2 cellular contexts compared by ENCODE assay signal in genomic region chr17:41684050-41684449, GRCh38.
TF ChIP-seq lines count a peak whose summit lies in the region.

No MANE protein-coding gene starts in this region.

TF ChIP-seq in SK-N-SH, 30 proteins besides CTCF, POLR2A, EP300 and RAD21 (continued from another document):
- no peak for TF ChIP-seq RXRA (IDR thresholded peaks at IDR 0.05; ENCODE audit: borderline replicate concordance, low read depth)
- no peak for TF ChIP-seq PBX3 (IDR thresholded peaks at IDR 0.05)
- no peak for TF ChIP-seq NRF1 (IDR thresholded peaks at IDR 0.05; ENCODE audit: low read depth, low read length)

TF ChIP-seq in SK-N-SH treated with all-trans-retinoic acid at 6 μM for 48 hours, 23 proteins besides CTCF, POLR2A, EP300 and RAD21 (continued from another document):
- TF ChIP-seq OSR1 (CRISPR knock-in tag; IDR thresholded peaks at IDR 0.05) = no peak
- no peak for TF ChIP-seq ZC3H10 (CRISPR knock-in tag; IDR thresholded peaks at IDR 0.05)
- no peak for TF ChIP-seq TSHZ2 (CRISPR knock-in tag; IDR thresholded peaks at IDR 0.05)
- TF ChIP-seq ARNTL (CRISPR knock-in tag; IDR thresholded peaks at IDR 0.05; ENCODE audit: borderline replicate concordance, low read depth) = no peak
- TF ChIP-seq ZNF8 (CRISPR knock-in tag; IDR thresholded peaks at IDR 0.05) = no peak
- no peak for TF ChIP-seq ZFP3 (CRISPR knock-in tag; IDR thresholded peaks at IDR 0.05)
- TF ChIP-seq CSDC2 (CRISPR knock-in tag; IDR thresholded peaks at IDR 0.05) = no peak
- TF ChIP-seq SNAI2 (CRISPR knock-in tag; IDR thresholded peaks at IDR 0.05) = no peak
- TF ChIP-seq GLIS3 (CRISPR knock-in tag; IDR thresholded peaks at IDR 0.05) = no peak
- no peak for TF ChIP-seq CREB5 (CRISPR knock-in tag; IDR thresholded peaks at IDR 0.05; ENCODE audit: low read depth)
- no peak for TF ChIP-seq PPARA (CRISPR knock-in tag; IDR thresholded peaks at IDR 0.05; ENCODE audit: borderline replicate concordance)
- TF ChIP-seq ISL1 (CRISPR knock-in tag; IDR thresholded peaks at IDR 0.05) = no peak
- TF ChIP-seq POU6F1 (CRISPR knock-in tag; IDR thresholded peaks at IDR 0.05; ENCODE audit: borderline replicate concordance, low read depth) = no peak
